In the genomic region with DNA sequence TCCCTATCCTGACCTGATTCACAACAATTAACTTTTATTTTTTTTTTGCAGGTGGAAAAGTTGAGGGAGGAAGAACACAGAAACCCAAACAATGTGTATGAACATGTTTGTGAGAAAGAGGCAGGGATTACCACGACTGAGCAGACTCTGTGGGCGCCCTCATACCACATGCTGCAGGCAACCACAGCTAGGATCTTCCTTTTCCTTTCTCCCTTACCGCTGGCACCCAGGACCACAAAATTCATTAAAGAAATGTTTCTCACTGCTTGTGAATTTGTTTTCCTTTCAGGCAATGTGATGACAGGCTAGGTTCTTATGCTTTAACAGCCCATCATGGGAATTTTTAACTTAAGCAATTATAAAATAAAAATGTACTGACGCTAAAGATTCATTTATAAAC, we compare ENCODE assay signal across 1 cellular context.
TF ChIP-seq lines count a peak whose summit lies in the region.

No MANE protein-coding gene starts in this region.

TF ChIP-seq in GM12878, 131 proteins besides CTCF, POLR2A, EP300 and RAD21 (continued from another document):
- TF ChIP-seq BCLAF1 (IDR thresholded peaks at IDR 0.05), result no peak
- TF ChIP-seq SUZ12 (IDR thresholded peaks at IDR 0.05; ENCODE audit: unreplicated experiment), result no peak
- no peak for TF ChIP-seq ASH2L (IDR thresholded peaks at IDR 0.05; ENCODE audit: borderline replicate concordance, low read depth)
- TF ChIP-seq, protein P1, sequence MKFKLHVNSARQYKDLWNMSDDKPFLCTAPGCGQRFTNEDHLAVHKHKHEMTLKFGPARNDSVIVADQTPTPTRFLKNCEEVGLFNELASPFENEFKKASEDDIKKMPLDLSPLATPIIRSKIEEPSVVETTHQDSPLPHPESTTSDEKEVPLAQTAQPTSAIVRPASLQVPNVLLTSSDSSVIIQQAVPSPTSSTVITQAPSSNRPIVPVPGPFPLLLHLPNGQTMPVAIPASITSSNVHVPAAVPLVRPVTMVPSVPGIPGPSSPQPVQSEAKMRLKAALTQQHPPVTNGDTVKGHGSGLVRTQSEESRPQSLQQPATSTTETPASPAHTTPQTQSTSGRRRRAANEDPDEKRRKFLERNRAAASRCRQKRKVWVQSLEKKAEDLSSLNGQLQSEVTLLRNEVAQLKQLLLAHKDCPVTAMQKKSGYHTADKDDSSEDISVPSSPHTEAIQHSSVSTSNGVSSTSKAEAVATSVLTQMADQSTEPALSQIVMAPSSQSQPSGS (IDR thresholded peaks at IDR 0.05; ENCODE audit: low read length), result no peak
- no peak for TF ChIP-seq SRF (IDR thresholded peaks at IDR 0.05; ENCODE audit: low read depth in 2 of 2, low read length in 2 of 2)
- TF ChIP-seq ZNF592 (IDR thresholded peaks at IDR 0.05), result no peak
- no peak for TF ChIP-seq SUPT20H (IDR thresholded peaks at IDR 0.05; ENCODE audit: borderline replicate concordance, control insufficient read depth, low read depth, low read length)
- no peak for TF ChIP-seq PAX8 (IDR thresholded peaks at IDR 0.05)
TF ChIP-seq in GM12878: peak in this region for 0.
